13 cellular contexts compared by ENCODE assay signal in the genomic region with DNA sequence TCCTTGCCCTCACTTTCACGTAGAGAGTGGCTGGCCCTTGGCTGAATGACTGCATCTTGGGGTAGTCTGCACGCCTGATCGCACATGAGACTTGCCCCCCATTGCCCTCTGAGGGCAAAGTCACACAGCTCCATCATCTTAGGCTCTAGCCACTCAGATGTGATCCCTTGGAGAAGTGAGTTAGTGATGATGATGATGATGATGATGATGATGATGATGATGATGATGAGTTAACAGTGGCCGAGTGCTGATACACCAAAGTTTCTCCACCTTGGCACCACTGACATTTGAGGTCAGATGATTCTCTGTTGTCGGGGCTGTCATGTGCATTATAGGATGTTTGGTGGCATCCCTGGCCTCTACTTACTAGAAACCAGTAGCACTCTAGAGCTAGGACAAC.
DNase-seq lines count a peak whose midpoint lies in the region; ATAC-seq lines count a peak whose summit lies in the region.
"Had no signal": no experiment of that assay in that cellular context is flagged by ENCODE, and none has a peak within 500 bp of the region (broad histone marks: within the 10 kb centered on the region; RNA-seq: fewer than 3 reads in every experiment).

No MANE protein-coding gene starts in this region.

- H3K4me3 Mint-ChIP-seq in activated CD4-positive, alpha-beta T cell treated with anti-CD3 and anti-CD28 coated beads, Interleukin-2, amount 10 ng/mL, durations not matched to agents 24 days and 14 days = no peak overlapping the region
- no peak overlapping the region for H3K4me3 Mint-ChIP-seq in activated CD4-positive, alpha-beta T cell treated with anti-CD3 and anti-CD28 coated beads, Interleukin-2, amount 10 ng/mL, durations not matched to agents 7 days and 5 days
- H3K4me3 Mint-ChIP-seq in activated T-helper 1 cell treated with anti-CD3 and anti-CD28 coated beads, Interleukin-12 subunit alpha, Interleukin-12 subunit beta, Interleukin-2, Interleukin-4 antibody, amounts not matched to agents 30 ng/mL and 10 ng/mL and 1 ng/mL, durations not matched to agents 14 hours and 24 hours and 36 hours = no peak overlapping the region
- H3K4me3 Mint-ChIP-seq in effector memory CD8-positive, alpha-beta T cell = no peak overlapping the region
- H3K4me3 Mint-ChIP-seq in stimulated activated memory B cell treated with anti-CD40 and anti-IgM and Interleukin-4, amounts not matched to agents 10 μg/mL and 1 μg/mL and 100 μg/mL, for 72 hours = no peak overlapping the region
- H3K4me3 Mint-ChIP-seq: CD14-positive monocyte had no signal

- peaks cover 36% of the 10 kb centered on the region for H3K4me1 Mint-ChIP-seq in activated CD4-positive, alpha-beta T cell treated with anti-CD3 and anti-CD28 coated beads, Interleukin-2, amount 10 ng/mL, durations not matched to agents 24 days and 14 days
- H3K4me1 Mint-ChIP-seq in activated CD4-positive, alpha-beta T cell treated with anti-CD3 and anti-CD28 coated beads, Interleukin-2, amount 10 ng/mL, durations not matched to agents 7 days and 5 days = peaks cover 50% of the 10 kb centered on the region
- peaks cover 47% of the 10 kb centered on the region for H3K4me1 Mint-ChIP-seq in activated T-helper 1 cell treated with anti-CD3 and anti-CD28 coated beads, Interleukin-12 subunit alpha, Interleukin-12 subunit beta, Interleukin-2, Interleukin-4 antibody, amounts not matched to agents 30 ng/mL and 10 ng/mL and 1 ng/mL, durations not matched to agents 14 hours and 24 hours and 36 hours (ENCODE audit: low read depth)
- peaks cover 41 to 50% of the 10 kb centered on the region in 2 donors for H3K4me1 Mint-ChIP-seq in effector memory CD8-positive, alpha-beta T cell (ENCODE audit: low read depth in 2 of 2)
- H3K4me1 Mint-ChIP-seq in stimulated activated memory B cell treated with anti-CD40 and anti-IgM and Interleukin-4, amounts not matched to agents 10 μg/mL and 1 μg/mL and 100 μg/mL, for 72 hours = peaks cover 59% of the 10 kb centered on the region

- H3K27ac Mint-ChIP-seq in activated CD4-positive, alpha-beta T cell treated with anti-CD3 and anti-CD28 coated beads, Interleukin-2, amount 10 ng/mL, durations not matched to agents 24 days and 14 days = peak overlapping the region; percentile 32
- no peak overlapping the region for H3K27ac Mint-ChIP-seq in activated CD4-positive, alpha-beta T cell treated with anti-CD3 and anti-CD28 coated beads, Interleukin-2, amount 10 ng/mL, durations not matched to agents 7 days and 5 days
- H3K27ac Mint-ChIP-seq in activated T-helper 1 cell treated with anti-CD3 and anti-CD28 coated beads, Interleukin-12 subunit alpha, Interleukin-12 subunit beta, Interleukin-2, Interleukin-4 antibody, amounts not matched to agents 30 ng/mL and 10 ng/mL and 1 ng/mL, durations not matched to agents 14 hours and 24 hours and 36 hours = peak overlapping the region; percentile 31
- peak overlapping the region; percentile 39 to 85 for H3K27ac Mint-ChIP-seq in effector memory CD8-positive, alpha-beta T cell
- H3K27ac Mint-ChIP-seq in stimulated activated memory B cell treated with anti-CD40 and anti-IgM and Interleukin-4, amounts not matched to agents 10 μg/mL and 1 μg/mL and 100 μg/mL, for 72 hours = peak overlapping the region; percentile 31

- H3K36me3 Mint-ChIP-seq in activated CD4-positive, alpha-beta T cell treated with anti-CD3 and anti-CD28 coated beads, Interleukin-2, amount 10 ng/mL, durations not matched to agents 24 days and 14 days (ENCODE audit: low read depth) = peaks cover 30% of the 10 kb centered on the region
- H3K36me3 Mint-ChIP-seq in activated CD4-positive, alpha-beta T cell treated with anti-CD3 and anti-CD28 coated beads, Interleukin-2, amount 10 ng/mL, durations not matched to agents 7 days and 5 days (ENCODE audit: low read depth) = peaks cover 44% of the 10 kb centered on the region
- H3K36me3 Mint-ChIP-seq in activated T-helper 1 cell treated with anti-CD3 and anti-CD28 coated beads, Interleukin-12 subunit alpha, Interleukin-12 subunit beta, Interleukin-2, Interleukin-4 antibody, amounts not matched to agents 30 ng/mL and 10 ng/mL and 1 ng/mL, durations not matched to agents 14 hours and 24 hours and 36 hours (ENCODE audit: low read depth) = peaks cover 39% of the 10 kb centered on the region
- peaks cover 65% of the 10 kb centered on the region for H3K36me3 Mint-ChIP-seq in effector memory CD8-positive, alpha-beta T cell (ENCODE audit: insufficient read depth)
- peaks cover 44% of the 10 kb centered on the region for H3K36me3 Mint-ChIP-seq in stimulated activated memory B cell treated with anti-CD40 and anti-IgM and Interleukin-4, amounts not matched to agents 10 μg/mL and 1 μg/mL and 100 μg/mL, for 72 hours

- CTCF ChIA-PET in activated CD4-positive, alpha-beta T cell treated with anti-CD3 and anti-CD28 coated beads, Interleukin-2, amount 10 ng/mL, durations not matched to agents 7 days and 5 days (lab: Charles Lee) = interaction anchor here (1.0 to 1.4 kb wide), 2 partner anchors 30 to 54 kb away, joined by 3 read pairs; no protein-coding TSS in a partner anchor

- H3K27me3 Mint-ChIP-seq in activated CD4-positive, alpha-beta T cell treated with anti-CD3 and anti-CD28 coated beads, Interleukin-2, amount 10 ng/mL, durations not matched to agents 24 days and 14 days = no peaks in the 10 kb centered on the region
- H3K27me3 Mint-ChIP-seq in activated CD4-positive, alpha-beta T cell treated with anti-CD3 and anti-CD28 coated beads, Interleukin-2, amount 10 ng/mL, durations not matched to agents 7 days and 5 days = no peaks in the 10 kb centered on the region
- H3K27me3 Mint-ChIP-seq in activated T-helper 1 cell treated with anti-CD3 and anti-CD28 coated beads, Interleukin-12 subunit alpha, Interleukin-12 subunit beta, Interleukin-2, Interleukin-4 antibody, amounts not matched to agents 30 ng/mL and 10 ng/mL and 1 ng/mL, durations not matched to agents 14 hours and 24 hours and 36 hours (ENCODE audit: insufficient read depth) = no peaks in the 10 kb centered on the region
- no peaks in the 10 kb centered on the region for H3K27me3 Mint-ChIP-seq in effector memory CD8-positive, alpha-beta T cell
- H3K27me3 Mint-ChIP-seq in stimulated activated memory B cell treated with anti-CD40 and anti-IgM and Interleukin-4, amounts not matched to agents 10 μg/mL and 1 μg/mL and 100 μg/mL, for 72 hours = no peaks in the 10 kb centered on the region

- POLR2A ChIA-PET in activated CD4-positive, alpha-beta T cell treated with anti-CD3 and anti-CD28 coated beads, Interleukin-2, amount 10 ng/mL, durations not matched to agents 7 days and 5 days (lab: Charles Lee) = no interaction called here

- intact Hi-C loops in activated CD4-positive, alpha-beta T cell treated with anti-CD3 and anti-CD28 coated beads, Interleukin-2, amount 10 ng/mL, durations not matched to agents 24 days and 14 days (cut with micrococcal nuclease) = no loop called here
- intact Hi-C loops in activated T-helper 1 cell treated with anti-CD3 and anti-CD28 coated beads, Interleukin-12 subunit alpha, Interleukin-12 subunit beta, Interleukin-2, Interleukin-4 antibody, amounts not matched to agents 30 ng/mL and 10 ng/mL and 1 ng/mL, durations not matched to agents 14 hours and 24 hours and 36 hours (cut with micrococcal nuclease) = no loop called here

- ATAC-seq in effector memory CD8-positive, alpha-beta T cell (replicated peaks) = no peak
- ATAC-seq in stimulated activated memory B cell treated with anti-CD40 and anti-IgM and Interleukin-4, amounts not matched to agents 10 μg/mL and 1 μg/mL and 100 μg/mL, for 72 hours = no peak
- ATAC-seq in GM21515 (IDR thresholded peaks at IDR 0.05; ENCODE audit: unreplicated experiment) (no peak), GM21529 (IDR thresholded peaks at IDR 0.05; ENCODE audit: unreplicated experiment) (no peak)

- no peak for DNase-seq in activated CD4-positive, alpha-beta T cell treated with anti-CD3 and anti-CD28 coated beads, Interleukin-2, amount 10 ng/mL, durations not matched to agents 24 days and 14 days
- no peak for DNase-seq in activated CD4-positive, alpha-beta T cell treated with anti-CD3 and anti-CD28 coated beads, Interleukin-2, amount 10 ng/mL, durations not matched to agents 7 days and 5 days
- no peak for DNase-seq in activated T-helper 1 cell treated with anti-CD3 and anti-CD28 coated beads, Interleukin-12 subunit alpha, Interleukin-12 subunit beta, Interleukin-2, Interleukin-4 antibody, amounts not matched to agents 30 ng/mL and 10 ng/mL and 1 ng/mL, durations not matched to agents 14 hours and 24 hours and 36 hours (ENCODE audit: low spot score)
- no peak for DNase-seq in effector memory CD8-positive, alpha-beta T cell
- no peak for DNase-seq in dedifferentiated amniotic fluid mesenchymal stem cell (ENCODE audit: extremely low spot score)
- DNase-seq: 8988T, Caco-2, MV-4-11, NCI-H187 had no signal

- no peaks in the 10 kb centered on the region for H3K9me3 Mint-ChIP-seq in activated CD4-positive, alpha-beta T cell treated with anti-CD3 and anti-CD28 coated beads, Interleukin-2, amount 10 ng/mL, durations not matched to agents 24 days and 14 days
- H3K9me3 Mint-ChIP-seq in activated CD4-positive, alpha-beta T cell treated with anti-CD3 and anti-CD28 coated beads, Interleukin-2, amount 10 ng/mL, durations not matched to agents 7 days and 5 days = no peaks in the 10 kb centered on the region
- H3K9me3 Mint-ChIP-seq in activated T-helper 1 cell treated with anti-CD3 and anti-CD28 coated beads, Interleukin-12 subunit alpha, Interleukin-12 subunit beta, Interleukin-2, Interleukin-4 antibody, amounts not matched to agents 30 ng/mL and 10 ng/mL and 1 ng/mL, durations not matched to agents 14 hours and 24 hours and 36 hours = no peaks in the 10 kb centered on the region
- no peaks in the 10 kb centered on the region for H3K9me3 Mint-ChIP-seq in effector memory CD8-positive, alpha-beta T cell
- no peaks in the 10 kb centered on the region for H3K9me3 Mint-ChIP-seq in stimulated activated memory B cell treated with anti-CD40 and anti-IgM and Interleukin-4, amounts not matched to agents 10 μg/mL and 1 μg/mL and 100 μg/mL, for 72 hours
- H3K9me3 Mint-ChIP-seq: CD14-positive monocyte had no signal
